ENCODE assay signal across 1 cellular context in the genomic region with DNA sequence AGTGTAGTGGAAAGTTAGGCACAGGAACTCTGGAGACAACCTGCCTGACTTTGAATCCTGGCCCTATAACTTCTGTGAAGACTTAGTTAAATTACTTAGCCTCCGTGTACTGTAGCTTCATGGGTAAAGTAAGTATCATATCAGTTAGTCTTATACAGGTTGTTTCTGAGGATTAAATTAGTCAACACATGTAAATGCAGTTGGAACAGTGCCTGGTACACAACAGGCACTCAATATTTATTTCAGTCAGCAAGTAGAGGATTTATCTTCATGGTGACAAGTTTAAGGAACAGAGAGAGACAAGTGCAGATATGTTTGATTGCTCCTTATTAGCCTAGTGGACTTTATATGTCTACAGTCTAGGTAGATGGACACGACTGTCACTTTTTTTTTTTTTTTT.
TF ChIP-seq lines count a peak whose summit lies in the region.

No MANE protein-coding gene starts in this region.

TF ChIP-seq in SK-N-SH treated with all-trans-retinoic acid at 6 μM for 48 hours, 23 proteins besides CTCF, POLR2A, EP300 and RAD21 (continued from another document):
- TF ChIP-seq, protein P1, sequence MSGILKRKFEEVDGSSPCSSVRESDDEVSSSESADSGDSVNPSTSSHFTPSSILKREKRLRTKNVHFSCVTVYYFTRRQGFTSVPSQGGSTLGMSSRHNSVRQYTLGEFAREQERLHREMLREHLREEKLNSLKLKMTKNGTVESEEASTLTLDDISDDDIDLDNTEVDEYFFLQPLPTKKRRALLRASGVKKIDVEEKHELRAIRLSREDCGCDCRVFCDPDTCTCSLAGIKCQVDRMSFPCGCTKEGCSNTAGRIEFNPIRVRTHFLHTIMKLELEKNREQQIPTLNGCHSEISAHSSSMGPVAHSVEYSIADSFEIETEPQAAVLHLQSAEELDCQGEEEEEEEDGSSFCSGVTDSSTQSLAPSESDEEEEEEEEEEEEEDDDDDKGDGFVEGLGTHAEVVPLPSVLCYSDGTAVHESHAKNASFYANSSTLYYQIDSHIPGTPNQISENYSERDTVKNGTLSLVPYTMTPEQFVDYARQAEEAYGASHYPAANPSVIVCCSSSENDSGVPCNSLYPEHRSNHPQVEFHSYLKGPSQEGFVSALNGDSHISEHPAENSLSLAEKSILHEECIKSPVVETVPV (CRISPR knock-in tag; IDR thresholded peaks at IDR 0.05): no peak
- TF ChIP-seq, protein P2, sequence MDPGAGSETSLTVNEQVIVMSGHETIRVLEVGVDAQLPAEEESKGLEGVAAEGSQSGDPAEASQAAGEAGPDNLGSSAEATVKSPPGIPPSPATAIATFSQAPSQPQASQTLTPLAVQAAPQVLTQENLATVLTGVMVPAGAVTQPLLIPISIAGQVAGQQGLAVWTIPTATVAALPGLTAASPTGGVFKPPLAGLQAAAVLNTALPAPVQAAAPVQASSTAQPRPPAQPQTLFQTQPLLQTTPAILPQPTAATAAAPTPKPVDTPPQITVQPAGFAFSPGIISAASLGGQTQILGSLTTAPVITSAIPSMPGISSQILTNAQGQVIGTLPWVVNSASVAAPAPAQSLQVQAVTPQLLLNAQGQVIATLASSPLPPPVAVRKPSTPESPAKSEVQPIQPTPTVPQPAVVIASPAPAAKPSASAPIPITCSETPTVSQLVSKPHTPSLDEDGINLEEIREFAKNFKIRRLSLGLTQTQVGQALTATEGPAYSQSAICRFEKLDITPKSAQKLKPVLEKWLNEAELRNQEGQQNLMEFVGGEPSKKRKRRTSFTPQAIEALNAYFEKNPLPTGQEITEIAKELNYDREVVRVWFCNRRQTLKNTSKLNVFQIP (CRISPR knock-in tag; IDR thresholded peaks at IDR 0.05; ENCODE audit: borderline replicate concordance, low read depth): no peak
- TF ChIP-seq PPARA (CRISPR knock-in tag; IDR thresholded peaks at IDR 0.05; ENCODE audit: borderline replicate concordance) (no peak), ISL1 (CRISPR knock-in tag; IDR thresholded peaks at IDR 0.05) (no peak), TOX (CRISPR knock-in tag; IDR thresholded peaks at IDR 0.05; ENCODE audit: borderline replicate concordance) (no peak), BACH2 (CRISPR knock-in tag; IDR thresholded peaks at IDR 0.05; ENCODE audit: borderline replicate concordance) (no peak), SNAI2 (CRISPR knock-in tag; IDR thresholded peaks at IDR 0.05) (no peak), ZFP3 (CRISPR knock-in tag; IDR thresholded peaks at IDR 0.05) (no peak)
- TF ChIP-seq, protein P3, sequence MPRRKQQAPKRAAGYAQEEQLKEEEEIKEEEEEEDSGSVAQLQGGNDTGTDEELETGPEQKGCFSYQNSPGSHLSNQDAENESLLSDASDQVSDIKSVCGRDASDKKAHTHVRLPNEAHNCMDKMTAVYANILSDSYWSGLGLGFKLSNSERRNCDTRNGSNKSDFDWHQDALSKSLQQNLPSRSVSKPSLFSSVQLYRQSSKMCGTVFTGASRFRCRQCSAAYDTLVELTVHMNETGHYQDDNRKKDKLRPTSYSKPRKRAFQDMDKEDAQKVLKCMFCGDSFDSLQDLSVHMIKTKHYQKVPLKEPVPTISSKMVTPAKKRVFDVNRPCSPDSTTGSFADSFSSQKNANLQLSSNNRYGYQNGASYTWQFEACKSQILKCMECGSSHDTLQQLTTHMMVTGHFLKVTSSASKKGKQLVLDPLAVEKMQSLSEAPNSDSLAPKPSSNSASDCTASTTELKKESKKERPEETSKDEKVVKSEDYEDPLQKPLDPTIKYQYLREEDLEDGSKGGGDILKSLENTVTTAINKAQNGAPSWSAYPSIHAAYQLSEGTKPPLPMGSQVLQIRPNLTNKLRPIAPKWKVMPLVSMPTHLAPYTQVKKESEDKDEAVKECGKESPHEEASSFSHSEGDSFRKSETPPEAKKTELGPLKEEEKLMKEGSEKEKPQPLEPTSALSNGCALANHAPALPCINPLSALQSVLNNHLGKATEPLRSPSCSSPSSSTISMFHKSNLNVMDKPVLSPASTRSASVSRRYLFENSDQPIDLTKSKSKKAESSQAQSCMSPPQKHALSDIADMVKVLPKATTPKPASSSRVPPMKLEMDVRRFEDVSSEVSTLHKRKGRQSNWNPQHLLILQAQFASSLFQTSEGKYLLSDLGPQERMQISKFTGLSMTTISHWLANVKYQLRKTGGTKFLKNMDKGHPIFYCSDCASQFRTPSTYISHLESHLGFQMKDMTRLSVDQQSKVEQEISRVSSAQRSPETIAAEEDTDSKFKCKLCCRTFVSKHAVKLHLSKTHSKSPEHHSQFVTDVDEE (CRISPR knock-in tag; IDR thresholded peaks at IDR 0.05): no peak
- TF ChIP-seq, protein P4, sequence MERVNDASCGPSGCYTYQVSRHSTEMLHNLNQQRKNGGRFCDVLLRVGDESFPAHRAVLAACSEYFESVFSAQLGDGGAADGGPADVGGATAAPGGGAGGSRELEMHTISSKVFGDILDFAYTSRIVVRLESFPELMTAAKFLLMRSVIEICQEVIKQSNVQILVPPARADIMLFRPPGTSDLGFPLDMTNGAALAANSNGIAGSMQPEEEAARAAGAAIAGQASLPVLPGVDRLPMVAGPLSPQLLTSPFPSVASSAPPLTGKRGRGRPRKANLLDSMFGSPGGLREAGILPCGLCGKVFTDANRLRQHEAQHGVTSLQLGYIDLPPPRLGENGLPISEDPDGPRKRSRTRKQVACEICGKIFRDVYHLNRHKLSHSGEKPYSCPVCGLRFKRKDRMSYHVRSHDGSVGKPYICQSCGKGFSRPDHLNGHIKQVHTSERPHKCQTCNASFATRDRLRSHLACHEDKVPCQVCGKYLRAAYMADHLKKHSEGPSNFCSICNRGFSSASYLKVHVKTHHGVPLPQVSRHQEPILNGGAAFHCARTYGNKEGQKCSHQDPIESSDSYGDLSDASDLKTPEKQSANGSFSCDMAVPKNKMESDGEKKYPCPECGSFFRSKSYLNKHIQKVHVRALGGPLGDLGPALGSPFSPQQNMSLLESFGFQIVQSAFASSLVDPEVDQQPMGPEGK (CRISPR knock-in tag; IDR thresholded peaks at IDR 0.05; ENCODE audit: borderline replicate concordance): no peak
